Comparison of ENCODE assay signal across 1 cellular context in genomic region chr2:232387451-232388171, GRCh38.
TF ChIP-seq lines count a peak whose summit lies in the region.

No MANE protein-coding gene starts in this region.

TF ChIP-seq in SK-N-SH treated with all-trans-retinoic acid at 6 μM for 48 hours, 23 proteins besides CTCF, POLR2A, EP300 and RAD21 (continued from another document):
- TF ChIP-seq OSR1 (CRISPR knock-in tag; IDR thresholded peaks at IDR 0.05): no peak
- TF ChIP-seq ZNF8 (CRISPR knock-in tag; IDR thresholded peaks at IDR 0.05): no peak
- TF ChIP-seq TCF4 (CRISPR knock-in tag; IDR thresholded peaks at IDR 0.05; ENCODE audit: borderline replicate concordance): no peak
- TF ChIP-seq ZNF70 (CRISPR knock-in tag; IDR thresholded peaks at IDR 0.05): no peak
- no peak for TF ChIP-seq ARNTL (CRISPR knock-in tag; IDR thresholded peaks at IDR 0.05; ENCODE audit: borderline replicate concordance, low read depth)
- no peak for TF ChIP-seq ISL1 (CRISPR knock-in tag; IDR thresholded peaks at IDR 0.05)
- TF ChIP-seq TSHZ2 (CRISPR knock-in tag; IDR thresholded peaks at IDR 0.05): no peak
- no peak for TF ChIP-seq RARB (CRISPR knock-in tag; IDR thresholded peaks at IDR 0.05)
- no peak for TF ChIP-seq PPARA (CRISPR knock-in tag; IDR thresholded peaks at IDR 0.05; ENCODE audit: borderline replicate concordance)
- no peak for TF ChIP-seq ESRRG (CRISPR knock-in tag; IDR thresholded peaks at IDR 0.05)
- TF ChIP-seq CSDC2 (CRISPR knock-in tag; IDR thresholded peaks at IDR 0.05): no peak
- no peak for TF ChIP-seq POU6F1 (CRISPR knock-in tag; IDR thresholded peaks at IDR 0.05; ENCODE audit: borderline replicate concordance, low read depth)
- TF ChIP-seq CSRNP3 (CRISPR knock-in tag; IDR thresholded peaks at IDR 0.05): no peak
- TF ChIP-seq SNAI2 (CRISPR knock-in tag; IDR thresholded peaks at IDR 0.05): no peak
